Comparison of ENCODE assay signal across 19 cellular contexts in the genomic region with DNA sequence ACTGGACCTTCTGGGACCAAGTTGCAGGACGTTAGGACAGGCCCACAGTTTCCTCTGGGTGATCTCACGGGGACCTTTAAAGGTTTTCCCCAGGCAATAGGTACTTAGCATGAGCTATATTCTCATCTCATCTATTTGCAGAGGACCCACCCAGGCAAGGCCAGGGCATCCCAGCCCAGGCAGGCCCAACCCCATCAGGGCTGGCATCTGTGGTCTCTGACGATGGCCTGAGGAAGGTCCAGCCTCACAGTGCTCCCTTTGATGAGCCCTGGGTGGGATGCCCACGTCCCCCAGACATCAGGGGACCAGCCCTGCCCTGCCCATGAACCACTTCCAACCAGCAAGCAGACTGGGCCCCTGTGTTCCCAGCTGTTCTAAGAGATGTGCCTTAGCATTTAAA. TPM values are rescaled to one million over a fixed set of nuclear protein-coding genes. Genes with fewer than 3 reads are reported as not detected.
DNase-seq lines count a peak whose midpoint lies in the region; ATAC-seq, FAIRE-seq and TF ChIP-seq lines count a peak whose summit lies in the region.
"Had no signal": no experiment of that assay in that cellular context is flagged by ENCODE, and none has a peak within 500 bp of the region (broad histone marks: within the 10 kb centered on the region; RNA-seq: fewer than 3 reads in every experiment).

No MANE protein-coding gene starts in this region.

- TF ChIP-seq CTCF in astrocyte (IDR thresholded peaks at IDR 0.05; ENCODE audit: insufficient read depth, low read depth, low read length), result no peak
- TF ChIP-seq CTCF in vagina (IDR thresholded peaks at IDR 0.05), result no peak

- H3K4me1 Mint-ChIP-seq in astrocyte (ENCODE audit: low read depth, unreplicated experiment), result peaks cover 18% of the 10 kb centered on the region

- H3K36me3 Mint-ChIP-seq in astrocyte (ENCODE audit: low read depth, unreplicated experiment), result no peaks in the 10 kb centered on the region
- H3K36me3 Mint-ChIP-seq: CD8-positive, alpha-beta T cell had no signal

- H3K27me3 ChIP-seq in astrocyte (ENCODE audit: insufficient read depth, low read length), result no peaks in the 10 kb centered on the region
- no peaks in the 10 kb centered on the region for H3K27me3 ChIP-seq in rectal smooth muscle tissue (ENCODE audit: control insufficient read depth, insufficient read depth, low read length)
- H3K27me3 ChIP-seq in vagina, result no peaks in the 10 kb centered on the region
- no peaks in the 10 kb centered on the region for H3K27me3 ChIP-seq in H7 (ENCODE audit: control insufficient read depth, insufficient read depth, low read length)
- H3K27me3 ChIP-seq: Peyer's patch had no signal

- H4K20me1 ChIP-seq in astrocyte (ENCODE audit: insufficient read depth, low read length), result no peaks in the 10 kb centered on the region

- H3K79me2 ChIP-seq in astrocyte (ENCODE audit: insufficient read depth, low read length), result no peaks in the 10 kb centered on the region

- no peaks in the 10 kb centered on the region for H3K27me3 Mint-ChIP-seq in astrocyte (ENCODE audit: low read depth, unreplicated experiment)

- ATAC-seq in HG03095 (IDR thresholded peaks at IDR 0.05; ENCODE audit: unreplicated experiment), result no peak
- ATAC-seq: CD8-positive, alpha-beta T cell had no signal

- DNase-seq in astrocyte (ENCODE audit: low read depth) (no peak), mesenteric fat pad (ENCODE audit: low spot score) (peak; percentile 81), vagina (ENCODE audit: extremely low spot score in 2 of 2) (peak in 1 of 2 donors; percentile 79), H7 (no peak), hippocampal formation (lab: John Stamatoyannopoulos, UW) (no peak)
- DNase-seq: CD8-positive, alpha-beta T cell; DND-41; GDM1; KG1; NCI-H1048; NCI-H1694; NCI-H446 treated with DMSO at 0.1 percent for 48 hours; Peyer's patch; SHP77 had no signal

- peak overlapping the region; percentile 79 for H3K9ac ChIP-seq in astrocyte (ENCODE audit: low read length)
- H3K9ac ChIP-seq in rectal smooth muscle tissue (ENCODE audit: low read length), result no peak overlapping the region

- no peaks in the 10 kb centered on the region for H3K36me3 ChIP-seq in astrocyte (ENCODE audit: insufficient read depth, low read length)
- H3K36me3 ChIP-seq in rectal smooth muscle tissue (ENCODE audit: control insufficient read depth, insufficient read depth, low read length), result no peaks in the 10 kb centered on the region
- no peaks in the 10 kb centered on the region for H3K36me3 ChIP-seq in vagina
- H3K36me3 ChIP-seq in H7 (replicated peaks; ENCODE audit: control insufficient read depth, insufficient read depth, low read length), result no peaks in the 10 kb centered on the region
- H3K36me3 ChIP-seq: Peyer's patch had no signal

- FAIRE-seq in astrocyte (lab: Jason Lieb, UNC), result no peak
- FAIRE-seq: D721Med, GM12892, GM19239 had no signal

- intact Hi-C loops in vagina (cut with DNase I), result no loop called here

- peak overlapping the region; percentile 21 for H2AFZ ChIP-seq in astrocyte (ENCODE audit: low read depth, low read length)

- peaks cover 25% of the 10 kb centered on the region for H3K4me1 ChIP-seq in astrocyte (ENCODE audit: insufficient read depth, low read length)
- H3K4me1 ChIP-seq in rectal smooth muscle tissue (ENCODE audit: control insufficient read depth, insufficient read depth, low read length), result peaks cover 15% of the 10 kb centered on the region
- peaks cover 25% of the 10 kb centered on the region for H3K4me1 ChIP-seq in vagina

- TF ChIP-seq POLR2A in vagina (IDR thresholded peaks at IDR 0.05), result no peak

- peaks cover 5% of the 10 kb centered on the region for H3K9me3 Mint-ChIP-seq in astrocyte (ENCODE audit: unreplicated experiment)
- H3K9me3 Mint-ChIP-seq: CD8-positive, alpha-beta T cell had no signal

- H3K27ac Mint-ChIP-seq in astrocyte (ENCODE audit: unreplicated experiment), result no peak overlapping the region
- H3K27ac Mint-ChIP-seq: CD8-positive, alpha-beta T cell had no signal

- no peak overlapping the region for H3K4me3 ChIP-seq in astrocyte (ENCODE audit: insufficient read depth, low read depth, low read length)
- H3K4me3 ChIP-seq in rectal smooth muscle tissue (ENCODE audit: low read length), result no peak overlapping the region
- no peak overlapping the region for H3K4me3 ChIP-seq in vagina
- no peak overlapping the region for H3K4me3 ChIP-seq in H7 (ENCODE audit: insufficient read depth, low read depth, low read length)
- H3K4me3 ChIP-seq: Peyer's patch had no signal

- peak overlapping the region; percentile 92 for H3K27ac ChIP-seq in astrocyte (ENCODE audit: low read depth, low read length)
- peak overlapping the region; percentile 70 for H3K27ac ChIP-seq in rectal smooth muscle tissue (ENCODE audit: low read depth, low read length)
- H3K27ac ChIP-seq in vagina, result peak overlapping the region; percentile 48

- peak overlapping the region; percentile 72 for H3K4me2 ChIP-seq in astrocyte (ENCODE audit: low read length)

- no peak overlapping the region for H3K4me3 Mint-ChIP-seq in astrocyte (ENCODE audit: unreplicated experiment)
- H3K4me3 Mint-ChIP-seq: CD8-positive, alpha-beta T cell had no signal

- H3K9me3 ChIP-seq in astrocyte (ENCODE audit: insufficient read depth, low read depth, low read length), result no peaks in the 10 kb centered on the region
- H3K9me3 ChIP-seq in vagina, result no peaks in the 10 kb centered on the region
- H3K9me3 ChIP-seq: Peyer's patch had no signal

RNA-seq across cellular contexts. Expression of gene SPTLC1, which starts 38.8 kb away (rescaled TPM):
- 75.9 and 82.0 TPM in 2 replicates for total RNA-seq in astrocyte
- 60.1 TPM for total RNA-seq in mesenteric fat pad
- 68.5 TPM for total RNA-seq in vagina
- total RNA-seq in H7 (2014; rRNA removed; shearing (Covaris generic)), result 63.6 and 81.3 TPM in 2 replicates
